11 cellular contexts compared by ENCODE assay signal in genomic region chr21:38170705-38171682, GRCh38.
DNase-seq lines count a peak whose midpoint lies in the region; ATAC-seq and TF ChIP-seq lines count a peak whose summit lies in the region.
"Had no signal": no experiment of that assay in that cellular context is flagged by ENCODE, and none has a peak within 500 bp of the region (broad histone marks: within the 10 kb centered on the region; RNA-seq: fewer than 3 reads in every experiment).

No MANE protein-coding gene starts in this region.

- TF ChIP-seq CTCF in AG09309 (IDR thresholded peaks at IDR 0.05; ENCODE audit: control insufficient read depth, insufficient read depth, low read depth, low read length, missing control alignments): peak; percentile 39
- peak; percentile 46 for TF ChIP-seq CTCF in chondrocyte (IDR thresholded peaks at IDR 0.05)
- no peak for TF ChIP-seq CTCF in lower lobe of right lung (IDR thresholded peaks at IDR 0.05)

- H3K27me3 Mint-ChIP-seq in chondrocyte (ENCODE audit: low read depth): no peaks in the 10 kb centered on the region

- no peak for DNase-seq in AG09309 (ENCODE audit: low read depth)
- peak; percentile 75 for DNase-seq in LHCN-M2 (ENCODE audit: low read depth)
- no peak for DNase-seq in chondrocyte (ENCODE audit: low spot score)
- DNase-seq in lower lobe of right lung: no peak
- DNase-seq in nucleus accumbens (lab: John Stamatoyannopoulos, UW): no peak
- DNase-seq: activated CD4-positive, CD25-positive, alpha-beta regulatory T cell treated with anti-CD3 and anti-CD28 coated beads, Interleukin-2, amount 50 U/mL, for 72 hours; activated naive CD8-positive, alpha-beta T cell treated with anti-CD3 and anti-CD28 coated beads for 36 hours; NCI-H1105 treated with DMSO at 0.1 percent for 48 hours had no signal

- peak; percentile 61 to 89 for ATAC-seq in lower lobe of right lung
- no peak for ATAC-seq in HG03342 (IDR thresholded peaks at IDR 0.05; ENCODE audit: unreplicated experiment)
- no peak for ATAC-seq in HG02981 (IDR thresholded peaks at IDR 0.05; ENCODE audit: unreplicated experiment)
- ATAC-seq in GM21825 (IDR thresholded peaks at IDR 0.05; ENCODE audit: unreplicated experiment): no peak

- intact Hi-C loops in lower lobe of right lung (cut with DNase I): no loop called here

- H3K9me3 ChIP-seq in lower lobe of right lung: no peaks in the 10 kb centered on the region

- peaks cover 61% of the 10 kb centered on the region for H3K4me1 Mint-ChIP-seq in chondrocyte (ENCODE audit: low read depth)
- H3K4me1 Mint-ChIP-seq: activated naive CD8-positive, alpha-beta T cell treated with anti-CD3 and anti-CD28 coated beads for 36 hours had no signal

- peak overlapping the region; percentile 94 for H3K27ac Mint-ChIP-seq in chondrocyte (ENCODE audit: unreplicated experiment)
- H3K27ac Mint-ChIP-seq: activated naive CD8-positive, alpha-beta T cell treated with anti-CD3 and anti-CD28 coated beads for 36 hours had no signal

- H3K36me3 Mint-ChIP-seq in chondrocyte (ENCODE audit: low read depth): no peaks in the 10 kb centered on the region
- H3K36me3 Mint-ChIP-seq: activated naive CD8-positive, alpha-beta T cell treated with anti-CD3 and anti-CD28 coated beads for 36 hours had no signal

- peaks cover 18% of the 10 kb centered on the region for H3K4me1 ChIP-seq in lower lobe of right lung

- no peaks in the 10 kb centered on the region for H3K36me3 ChIP-seq in lower lobe of right lung

- H3K4me3 Mint-ChIP-seq in chondrocyte (ENCODE audit: unreplicated experiment): no peak overlapping the region
- H3K4me3 Mint-ChIP-seq: activated naive CD8-positive, alpha-beta T cell treated with anti-CD3 and anti-CD28 coated beads for 36 hours had no signal

- no peaks in the 10 kb centered on the region for H3K27me3 ChIP-seq in lower lobe of right lung (ENCODE audit: low read depth)

- no peak overlapping the region for H3K27ac ChIP-seq in lower lobe of right lung

- peaks cover 6% of the 10 kb centered on the region for H3K9me3 Mint-ChIP-seq in chondrocyte (ENCODE audit: low read depth)
- H3K9me3 Mint-ChIP-seq: activated naive CD8-positive, alpha-beta T cell treated with anti-CD3 and anti-CD28 coated beads for 36 hours had no signal

- H3K4me3 ChIP-seq in AG09309 (ENCODE audit: control insufficient read depth, low read depth, low read length) (no peak overlapping the region), lower lobe of right lung (no peak overlapping the region)

Comparison
In these comparisons a context has a peak if more than half of its experiments do, and no peak if none do; other contexts are left out.
1. ATAC-seq: peak in lower lobe of right lung (2 of 2); none in HG03342 (single experiment), HG02981 (single experiment) and GM21825 (single experiment).